In the genomic region with DNA sequence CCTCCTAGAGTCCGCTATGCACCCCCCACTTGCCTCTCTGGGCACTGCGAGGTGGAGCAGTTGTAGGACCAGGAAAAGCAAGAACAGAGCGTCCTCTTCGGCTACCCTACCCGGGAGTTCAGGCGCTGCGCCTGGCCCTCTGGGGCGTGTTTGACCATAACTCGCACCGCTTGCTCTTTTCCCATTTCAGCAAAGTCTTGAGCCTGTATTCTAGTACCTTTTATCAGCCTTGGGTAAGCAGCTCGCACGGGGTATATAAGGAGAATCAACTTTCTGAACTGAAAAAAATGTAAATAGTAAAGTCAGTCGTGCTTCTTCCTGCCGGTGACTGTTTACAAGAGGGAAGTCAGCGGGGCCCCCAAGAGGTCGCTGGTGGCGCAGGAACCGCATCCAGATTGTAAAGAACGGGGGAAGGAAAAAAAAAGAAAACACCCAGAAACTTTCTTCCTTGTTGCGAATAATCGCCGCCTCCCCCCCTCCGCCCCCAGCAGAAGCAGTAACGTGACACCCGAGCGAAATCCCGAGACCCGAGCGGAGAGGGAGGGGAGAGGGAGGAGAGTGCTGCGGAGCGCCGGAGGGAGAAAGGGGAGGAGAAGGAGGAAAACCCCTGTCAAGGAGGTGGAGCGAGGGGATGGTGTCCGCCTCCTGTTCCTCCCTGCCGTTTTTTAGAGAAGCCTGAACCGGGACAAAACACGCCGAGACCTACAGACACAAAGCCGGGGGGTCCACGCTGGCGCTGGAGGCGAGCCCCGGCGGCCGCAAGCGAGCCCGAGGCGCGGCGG, we compare ENCODE assay signal across 8 cellular contexts. TPM values are rescaled to one million over a fixed set of nuclear protein-coding genes. Genes with fewer than 3 reads are reported as not detected.
A peak's percentile ranks its signal among the peaks of the same experiment; 100 is the strongest.
DNase-seq lines count a peak whose midpoint lies in the region; ATAC-seq lines count a peak whose summit lies in the region.

A gene with protein sequence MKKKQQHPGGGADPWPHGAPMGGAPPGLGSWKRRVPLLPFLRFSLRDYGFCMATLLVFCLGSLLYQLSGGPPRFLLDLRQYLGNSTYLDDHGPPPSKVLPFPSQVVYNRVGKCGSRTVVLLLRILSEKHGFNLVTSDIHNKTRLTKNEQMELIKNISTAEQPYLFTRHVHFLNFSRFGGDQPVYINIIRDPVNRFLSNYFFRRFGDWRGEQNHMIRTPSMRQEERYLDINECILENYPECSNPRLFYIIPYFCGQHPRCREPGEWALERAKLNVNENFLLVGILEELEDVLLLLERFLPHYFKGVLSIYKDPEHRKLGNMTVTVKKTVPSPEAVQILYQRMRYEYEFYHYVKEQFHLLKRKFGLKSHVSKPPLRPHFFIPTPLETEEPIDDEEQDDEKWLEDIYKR (plus strand): TSS at position 668 of the 782 bp plus-strand sequence. CDS start 401 bp downstream, outside the sequence.

- intact Hi-C loops in sciatic nerve (cut with DNase I) = loop anchor here (10.0 kb wide), 1 partner anchor 198 kb away; no protein-coding TSS in a partner anchor

- peak; percentile 36 to 38 for ATAC-seq in CD4-positive, CD25-positive, alpha-beta regulatory T cell (ENCODE audit: low read depth in 2 of 2)
- ATAC-seq in GM21360 (IDR thresholded peaks at IDR 0.05; ENCODE audit: unreplicated experiment) (peak; percentile 46), sciatic nerve (peak; percentile 97), HG03521 (IDR thresholded peaks at IDR 0.05; ENCODE audit: unreplicated experiment) (no peak)

- H3K36me3 ChIP-seq in CD4-positive, CD25-positive, alpha-beta regulatory T cell (ENCODE audit: control insufficient read depth, insufficient read depth, low read length) = no peaks in the 10 kb centered on the region
- H3K36me3 ChIP-seq in MG63 = no peaks in the 10 kb centered on the region

- H3K36me3 Mint-ChIP-seq in CD4-positive, CD25-positive, alpha-beta regulatory T cell = no peaks in the 10 kb centered on the region

- peaks cover 9% of the 10 kb centered on the region for H3K27me3 ChIP-seq in CD4-positive, CD25-positive, alpha-beta regulatory T cell (ENCODE audit: control insufficient read depth, insufficient read depth, low read length)
- no peaks in the 10 kb centered on the region for H3K27me3 ChIP-seq in MG63

- peaks cover 0 to 1% (median 0%) of the 10 kb centered on the region in 7 donors for H3K9me3 Mint-ChIP-seq in CD4-positive, CD25-positive, alpha-beta regulatory T cell

- no peaks in the 10 kb centered on the region for H3K9me3 ChIP-seq in CD4-positive, CD25-positive, alpha-beta regulatory T cell (ENCODE audit: control insufficient read depth in 2 of 2, low read length in 2 of 2)
- no peaks in the 10 kb centered on the region for H3K9me3 ChIP-seq in MG63

- H3K4me3 Mint-ChIP-seq in CD4-positive, CD25-positive, alpha-beta regulatory T cell = peak within 1 kb of the TSS; percentile 92 to 96 (median 93)

- peak within 1 kb of the TSS; percentile 31 for H3K27ac ChIP-seq in CD4-positive, CD25-positive, alpha-beta regulatory T cell (ENCODE audit: insufficient read depth, low read length, poor library complexity, severe bottlenecking)

- peaks cover 5 to 19% (median 13%) of the 10 kb centered on the region in 4 donors for H3K4me1 Mint-ChIP-seq in CD4-positive, CD25-positive, alpha-beta regulatory T cell

- peak within 1 kb of the TSS; percentile 30 for H3K4me3 ChIP-seq in CD4-positive, CD25-positive, alpha-beta regulatory T cell (ENCODE audit: low read depth, low read length)
- H3K4me3 ChIP-seq in MG63 (peak within 1 kb of the TSS; percentile 86), iPS-11a (ENCODE audit: low read depth, low read length) (peak within 1 kb of the TSS; percentile 87)

- peak within 1 kb of the TSS in 2 of 3 donors; percentile 55 to 86 for H3K27ac Mint-ChIP-seq in CD4-positive, CD25-positive, alpha-beta regulatory T cell

- H3K27me3 Mint-ChIP-seq in CD4-positive, CD25-positive, alpha-beta regulatory T cell = peaks cover 66% of the 10 kb centered on the region

- peak; percentile 36 to 70 (median 67) for DNase-seq in CD4-positive, CD25-positive, alpha-beta regulatory T cell
- DNase-seq in MG63 (peak; percentile 91), T-helper 2 cell (peak in 4 of 5 experiments; percentile 38 to 82 (median 64)), brain pericyte (ENCODE audit: low read depth, low spot score) (peak; percentile 91), sciatic nerve (ENCODE audit: low spot score) (peak; percentile 92)

- peaks cover 26% of the 10 kb centered on the region for H3K4me1 ChIP-seq in CD4-positive, CD25-positive, alpha-beta regulatory T cell (ENCODE audit: control insufficient read depth, insufficient read depth, low read length, poor library complexity, severe bottlenecking)

RNA-seq across cellular contexts. Expression of the gene that starts here (rescaled TPM):
- total RNA-seq in CD4-positive, CD25-positive, alpha-beta regulatory T cell = 1.7 TPM
- polyA plus RNA-seq in CD4-positive, CD25-positive, alpha-beta regulatory T cell = 1 to 10 TPM; 1.1 to 2.9 (median 2.7) TPM
- 15.2 and 22.0 TPM in 2 replicates for total RNA-seq in MG63 (2014; rRNA removed; shearing (Covaris generic); ENCODE audit: low replicate concordance)
- total RNA-seq in sciatic nerve = 33.1 TPM

Comparison
In these comparisons a context has a peak if more than half of its experiments do, and no peak if none do; other contexts are left out.
1. H3K4me3 ChIP-seq: peak in every context shown above with its lines; median percentile 87 in iPS-11a; 86 in MG63; 30 in CD4-positive, CD25-positive, alpha-beta regulatory T cell.